Comparison of ENCODE assay signal across 1 cellular context in genomic region chr1:115666702-115667101, GRCh38.
TF ChIP-seq lines count a peak whose summit lies in the region.

No MANE protein-coding gene starts in this region.

TF ChIP-seq in GM23338, 12 proteins besides CTCF, POLR2A, EP300 and RAD21 (continued from another document):
- TF ChIP-seq, protein P1, sequence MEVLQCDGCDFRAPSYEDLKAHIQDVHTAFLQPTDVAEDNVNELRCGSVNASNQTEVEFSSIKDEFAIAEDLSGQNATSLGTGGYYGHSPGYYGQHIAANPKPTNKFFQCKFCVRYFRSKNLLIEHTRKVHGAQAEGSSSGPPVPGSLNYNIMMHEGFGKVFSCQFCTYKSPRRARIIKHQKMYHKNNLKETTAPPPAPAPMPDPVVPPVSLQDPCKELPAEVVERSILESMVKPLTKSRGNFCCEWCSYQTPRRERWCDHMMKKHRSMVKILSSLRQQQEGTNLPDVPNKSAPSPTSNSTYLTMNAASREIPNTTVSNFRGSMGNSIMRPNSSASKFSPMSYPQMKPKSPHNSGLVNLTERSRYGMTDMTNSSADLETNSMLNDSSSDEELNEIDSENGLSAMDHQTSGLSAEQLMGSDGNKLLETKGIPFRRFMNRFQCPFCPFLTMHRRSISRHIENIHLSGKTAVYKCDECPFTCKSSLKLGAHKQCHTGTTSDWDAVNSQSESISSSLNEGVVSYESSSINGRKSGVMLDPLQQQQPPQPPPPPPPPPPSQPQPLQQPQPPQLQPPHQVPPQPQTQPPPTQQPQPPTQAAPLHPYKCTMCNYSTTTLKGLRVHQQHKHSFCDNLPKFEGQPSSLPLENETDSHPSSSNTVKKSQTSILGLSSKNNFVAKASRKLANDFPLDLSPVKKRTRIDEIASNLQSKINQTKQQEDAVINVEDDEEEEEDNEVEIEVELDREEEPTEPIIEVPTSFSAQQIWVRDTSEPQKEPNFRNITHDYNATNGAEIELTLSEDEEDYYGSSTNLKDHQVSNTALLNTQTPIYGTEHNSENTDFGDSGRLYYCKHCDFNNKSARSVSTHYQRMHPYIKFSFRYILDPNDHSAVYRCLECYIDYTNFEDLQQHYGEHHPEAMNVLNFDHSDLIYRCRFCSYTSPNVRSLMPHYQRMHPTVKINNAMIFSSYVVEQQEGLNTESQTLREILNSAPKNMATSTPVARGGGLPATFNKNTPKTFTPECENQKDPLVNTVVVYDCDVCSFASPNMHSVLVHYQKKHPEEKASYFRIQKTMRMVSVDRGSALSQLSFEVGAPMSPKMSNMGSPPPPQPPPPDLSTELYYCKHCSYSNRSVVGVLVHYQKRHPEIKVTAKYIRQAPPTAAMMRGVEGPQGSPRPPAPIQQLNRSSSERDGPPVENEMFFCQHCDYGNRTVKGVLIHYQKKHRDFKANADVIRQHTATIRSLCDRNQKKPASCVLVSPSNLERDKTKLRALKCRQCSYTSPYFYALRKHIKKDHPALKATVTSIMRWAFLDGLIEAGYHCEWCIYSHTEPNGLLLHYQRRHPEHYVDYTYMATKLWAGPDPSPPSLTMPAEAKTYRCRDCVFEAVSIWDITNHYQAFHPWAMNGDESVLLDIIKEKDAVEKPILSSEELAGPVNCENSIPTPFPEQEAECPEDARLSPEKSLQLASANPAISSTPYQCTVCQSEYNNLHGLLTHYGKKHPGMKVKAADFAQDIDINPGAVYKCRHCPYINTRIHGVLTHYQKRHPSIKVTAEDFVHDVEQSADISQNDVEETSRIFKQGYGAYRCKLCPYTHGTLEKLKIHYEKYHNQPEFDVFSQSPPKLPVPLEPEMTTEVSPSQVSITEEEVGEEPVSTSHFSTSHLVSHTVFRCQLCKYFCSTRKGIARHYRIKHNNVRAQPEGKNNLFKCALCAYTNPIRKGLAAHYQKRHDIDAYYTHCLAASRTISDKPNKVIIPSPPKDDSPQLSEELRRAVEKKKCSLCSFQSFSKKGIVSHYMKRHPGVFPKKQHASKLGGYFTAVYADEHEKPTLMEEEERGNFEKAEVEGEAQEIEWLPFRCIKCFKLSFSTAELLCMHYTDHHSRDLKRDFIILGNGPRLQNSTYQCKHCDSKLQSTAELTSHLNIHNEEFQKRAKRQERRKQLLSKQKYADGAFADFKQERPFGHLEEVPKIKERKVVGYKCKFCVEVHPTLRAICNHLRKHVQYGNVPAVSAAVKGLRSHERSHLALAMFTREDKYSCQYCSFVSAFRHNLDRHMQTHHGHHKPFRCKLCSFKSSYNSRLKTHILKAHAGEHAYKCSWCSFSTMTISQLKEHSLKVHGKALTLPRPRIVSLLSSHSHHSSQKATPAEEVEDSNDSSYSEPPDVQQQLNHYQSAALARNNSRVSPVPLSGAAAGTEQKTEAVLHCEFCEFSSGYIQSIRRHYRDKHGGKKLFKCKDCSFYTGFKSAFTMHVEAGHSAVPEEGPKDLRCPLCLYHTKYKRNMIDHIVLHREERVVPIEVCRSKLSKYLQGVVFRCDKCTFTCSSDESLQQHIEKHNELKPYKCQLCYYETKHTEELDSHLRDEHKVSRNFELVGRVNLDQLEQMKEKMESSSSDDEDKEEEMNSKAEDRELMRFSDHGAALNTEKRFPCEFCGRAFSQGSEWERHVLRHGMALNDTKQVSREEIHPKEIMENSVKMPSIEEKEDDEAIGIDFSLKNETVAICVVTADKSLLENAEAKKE (CRISPR knock-in tag; IDR thresholded peaks at IDR 0.05) = no peak
- TF ChIP-seq JUNB (IDR thresholded peaks at IDR 0.05; ENCODE audit: unreplicated experiment) (no peak), STAT1 (IDR thresholded peaks at IDR 0.05; ENCODE audit: unreplicated experiment) (no peak)
